8 cellular contexts compared by ENCODE assay signal in genomic region chrX:153927936-153928760, GRCh38. TPM values are rescaled to one million over a fixed set of nuclear protein-coding genes. Genes with fewer than 3 reads are reported as not detected.
DNase-seq lines count a peak whose midpoint lies in the region; ATAC-seq and TF ChIP-seq lines count a peak whose summit lies in the region.

No MANE protein-coding gene starts in this region.

- no peaks in the 10 kb centered on the region for H3K4me1 ChIP-seq in prostate gland (replicated peaks)
- H3K4me1 ChIP-seq in urinary bladder (ENCODE audit: insufficient read depth), result no peaks in the 10 kb centered on the region

- peak overlapping the region; percentile 95 for H3K27ac Mint-ChIP-seq in T-helper 17 cell

- peak overlapping the region; percentile 39 to 45 for H3K4me3 ChIP-seq in prostate gland
- peak overlapping the region; percentile 53 for H3K4me3 ChIP-seq in urinary bladder (ENCODE audit: low read depth, low read length)

- peak; percentile 67 for TF ChIP-seq POLR2A in prostate gland (IDR thresholded peaks at IDR 0.05)

- whole genome bisulfite sequencing in prostate gland, result 3% methylated on average over 13 of the region's 76 CpGs
- WGBS in urinary bladder, result under 1% methylated on average over 75 of the region's 76 CpGs

- intact Hi-C loops in left ventricle myocardium superior (cut with micrococcal nuclease), result no loop called here
- intact Hi-C loops in prostate gland (cut with DNase I), result no loop called here

- no peaks in the 10 kb centered on the region for H3K9me3 ChIP-seq in T-helper 17 cell (ENCODE audit: control insufficient read depth, low read length, poor library complexity, severe bottlenecking)
- no peaks in the 10 kb centered on the region for H3K9me3 ChIP-seq in prostate gland

- ATAC-seq in GM18499 (IDR thresholded peaks at IDR 0.05; ENCODE audit: insufficient read depth, unreplicated experiment) (peak; percentile 42), HG02938 (IDR thresholded peaks at IDR 0.05; ENCODE audit: unreplicated experiment) (peak; percentile 62), T-helper 17 cell (peak; percentile 79), left ventricle myocardium superior (peak; percentile 94)

- H3K36me3 ChIP-seq in prostate gland (no peaks in the 10 kb centered on the region), urinary bladder (ENCODE audit: insufficient read depth) (no peaks in the 10 kb centered on the region)

- H3K27me3 ChIP-seq in prostate gland (replicated peaks; ENCODE audit: insufficient read depth), result no peaks in the 10 kb centered on the region

- DNase-seq in NCI-H1694 treated with DMSO at 0.1 percent for 48 hours (lab: John Stamatoyannopoulos, UW), result peak; percentile 96
- DNase-seq in T-helper 17 cell, result peak; percentile 83 to 90 (median 84)
- DNase-seq in left ventricle myocardium superior, result peak; percentile 97
- peak; percentile 93 for DNase-seq in prostate gland (ENCODE audit: low spot score)

- peaks cover 19% of the 10 kb centered on the region for H3K4me1 Mint-ChIP-seq in T-helper 17 cell

- peak overlapping the region; percentile 95 for H3K27ac ChIP-seq in angular gyrus (ENCODE audit: low read depth, low read length)
- H3K27ac ChIP-seq in prostate gland, result peak overlapping the region; percentile 88 to 91
- H3K27ac ChIP-seq in urinary bladder (ENCODE audit: low read depth), result peak overlapping the region; percentile 92

- H3K27me3 Mint-ChIP-seq in T-helper 17 cell, result no peaks in the 10 kb centered on the region

- peak in 2 of 4 experiments; percentile 25 to 29 for TF ChIP-seq CTCF in prostate gland (IDR thresholded peaks at IDR 0.05)

- peak overlapping the region; percentile 92 for H3K4me3 Mint-ChIP-seq in T-helper 17 cell

- H3K36me3 Mint-ChIP-seq in T-helper 17 cell (ENCODE audit: low read depth), result no peaks in the 10 kb centered on the region

RNA-seq across cellular contexts. Expression of gene ARHGAP4, which starts 2.1 kb away (rescaled TPM):
- 100 to 1,000 TPM; 374 to 404 TPM for total RNA-seq in T-helper 17 cell
- 10.0 TPM for total RNA-seq in left ventricle myocardium superior
- total RNA-seq in prostate gland, result 10 to 100 TPM; 11.9 to 41.1 TPM
- 11.6 TPM for total RNA-seq in urinary bladder
- 28.4 TPM for polyA plus RNA-seq in urinary bladder

RNA-seq across cellular contexts. Expression of gene NAA10, which starts 6.7 kb away (rescaled TPM):
- 10 to 100 TPM; 42.8 to 48.5 TPM for total RNA-seq in T-helper 17 cell
- total RNA-seq in left ventricle myocardium superior, result 72.2 TPM
- total RNA-seq in prostate gland, result 10 to 100 TPM; 47.5 to 64.9 TPM
- total RNA-seq in urinary bladder, result 24.7 TPM
- 139 TPM for polyA plus RNA-seq in urinary bladder

RNA-seq across cellular contexts. Expression of gene RENBP, which starts 16.3 kb away (rescaled TPM):
- total RNA-seq in T-helper 17 cell (10 to 100 TPM in 1 of 2 donors, 1 to 10 TPM in 1; 8.8 to 11.5 TPM), left ventricle myocardium superior (8.9 TPM), prostate gland (1 to 10 TPM; 2.4 to 4.4 TPM), urinary bladder (4.4 TPM)
- 12.1 TPM for polyA plus RNA-seq in urinary bladder

RNA-seq across cellular contexts. Expression of gene AVPR2, which starts 23.7 kb away (rescaled TPM):
- total RNA-seq in T-helper 17 cell (not detected), left ventricle myocardium superior (3.3 TPM), prostate gland (1 to 10 TPM in 1 of 2 donors, under 1 TPM in 1; 0.41 to 2.5 TPM), urinary bladder (0.53 TPM)
- polyA plus RNA-seq in urinary bladder, result 7.7 TPM

RNA-seq across cellular contexts. Expression of gene L1CAM, which starts 42.2 kb away (rescaled TPM):
- total RNA-seq in T-helper 17 cell, result 1 to 10 TPM; 2.3 to 3.9 TPM
- 4.8 TPM for total RNA-seq in left ventricle myocardium superior
- 10 to 100 TPM in 1 of 2 donors, under 1 TPM in 1; 0.73 to 18.0 TPM for total RNA-seq in prostate gland
- total RNA-seq in urinary bladder, result 5.6 TPM
- 12.7 TPM for polyA plus RNA-seq in urinary bladder

Comparison
In these comparisons a context has a peak if more than half of its experiments do, and no peak if none do; other contexts are left out.
1. Peak in every context shown above with its lines: DNase-seq, ATAC-seq, H3K4me3 ChIP-seq and H3K27ac ChIP-seq.
2. ATAC-seq: peak in every context shown above with its lines; median percentile 94 in left ventricle myocardium superior; 79 in T-helper 17 cell; 62 in HG02938; 42 in GM18499.
3. RNA of gene ARHGAP4, which starts 2.1 kb away (total RNA-seq): 374 to 404 TPM in T-helper 17 cell; 11.9 to 41.1 TPM in prostate gland, 11.6 TPM in urinary bladder (single experiment) and 10.0 TPM in left ventricle myocardium superior (single experiment); every median in the first group is over 4 times any median in the second.